Comparison of ENCODE assay signal across 2 cellular contexts in the genomic region with DNA sequence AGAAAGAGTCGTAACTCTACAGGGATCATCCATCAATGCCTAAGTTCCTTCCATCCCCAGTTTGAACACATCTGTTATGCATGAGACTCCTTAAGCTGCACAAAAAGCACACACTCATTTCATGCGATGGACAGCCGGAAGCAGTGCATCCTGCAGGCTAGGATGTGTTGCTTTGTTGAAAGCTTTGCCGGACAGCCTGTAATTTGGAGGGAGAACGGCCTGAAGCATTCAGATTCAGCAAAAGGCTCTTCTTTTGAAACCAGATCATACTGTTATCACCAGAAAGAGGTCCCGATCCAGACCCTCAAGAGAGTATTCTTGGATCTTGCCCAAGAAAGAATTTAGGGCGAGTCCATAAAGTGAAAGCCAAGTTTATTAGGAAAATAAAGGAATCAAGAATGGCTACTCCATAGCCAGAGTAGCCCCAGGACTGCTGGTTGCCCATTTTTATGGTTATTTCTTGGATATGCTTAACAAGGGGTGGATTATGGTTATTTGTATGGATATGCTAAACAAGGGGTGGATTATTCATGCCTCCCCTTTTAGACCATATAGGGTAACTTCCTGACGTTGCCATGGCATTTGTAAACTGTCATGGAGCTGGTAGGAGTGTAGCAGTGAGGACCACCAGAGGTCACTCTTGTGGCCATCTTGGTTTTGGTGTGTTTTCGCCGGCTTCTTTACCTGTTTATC.
TF ChIP-seq lines count a peak whose summit lies in the region.

No MANE protein-coding gene starts in this region.

TF ChIP-seq in GM23338, 12 proteins besides CTCF, POLR2A, EP300 and RAD21:
- no peak for TF ChIP-seq JUNB (IDR thresholded peaks at IDR 0.05; ENCODE audit: unreplicated experiment)
- TF ChIP-seq, protein P1, sequence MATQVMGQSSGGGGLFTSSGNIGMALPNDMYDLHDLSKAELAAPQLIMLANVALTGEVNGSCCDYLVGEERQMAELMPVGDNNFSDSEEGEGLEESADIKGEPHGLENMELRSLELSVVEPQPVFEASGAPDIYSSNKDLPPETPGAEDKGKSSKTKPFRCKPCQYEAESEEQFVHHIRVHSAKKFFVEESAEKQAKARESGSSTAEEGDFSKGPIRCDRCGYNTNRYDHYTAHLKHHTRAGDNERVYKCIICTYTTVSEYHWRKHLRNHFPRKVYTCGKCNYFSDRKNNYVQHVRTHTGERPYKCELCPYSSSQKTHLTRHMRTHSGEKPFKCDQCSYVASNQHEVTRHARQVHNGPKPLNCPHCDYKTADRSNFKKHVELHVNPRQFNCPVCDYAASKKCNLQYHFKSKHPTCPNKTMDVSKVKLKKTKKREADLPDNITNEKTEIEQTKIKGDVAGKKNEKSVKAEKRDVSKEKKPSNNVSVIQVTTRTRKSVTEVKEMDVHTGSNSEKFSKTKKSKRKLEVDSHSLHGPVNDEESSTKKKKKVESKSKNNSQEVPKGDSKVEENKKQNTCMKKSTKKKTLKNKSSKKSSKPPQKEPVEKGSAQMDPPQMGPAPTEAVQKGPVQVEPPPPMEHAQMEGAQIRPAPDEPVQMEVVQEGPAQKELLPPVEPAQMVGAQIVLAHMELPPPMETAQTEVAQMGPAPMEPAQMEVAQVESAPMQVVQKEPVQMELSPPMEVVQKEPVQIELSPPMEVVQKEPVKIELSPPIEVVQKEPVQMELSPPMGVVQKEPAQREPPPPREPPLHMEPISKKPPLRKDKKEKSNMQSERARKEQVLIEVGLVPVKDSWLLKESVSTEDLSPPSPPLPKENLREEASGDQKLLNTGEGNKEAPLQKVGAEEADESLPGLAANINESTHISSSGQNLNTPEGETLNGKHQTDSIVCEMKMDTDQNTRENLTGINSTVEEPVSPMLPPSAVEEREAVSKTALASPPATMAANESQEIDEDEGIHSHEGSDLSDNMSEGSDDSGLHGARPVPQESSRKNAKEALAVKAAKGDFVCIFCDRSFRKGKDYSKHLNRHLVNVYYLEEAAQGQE (IDR thresholded peaks at IDR 0.05; ENCODE audit: unreplicated experiment): no peak
- TF ChIP-seq EZH2phosphoT487 (IDR thresholded peaks at IDR 0.05; ENCODE audit: unreplicated experiment): no peak
- TF ChIP-seq CREB1 (CRISPR knock-in tag; IDR thresholded peaks at IDR 0.05; ENCODE audit: low read depth): peak; percentile 38; the same call in 1 of the 2 replicates
- peak; percentile 28; the same call in 1 of the 2 replicates for TF ChIP-seq NANOG (IDR thresholded peaks at IDR 0.05; ENCODE audit: borderline replicate concordance)
TF ChIP-seq in GM23338: peak in this region for 2.

TF ChIP-seq in H1, 55 proteins besides CTCF, POLR2A, EP300 and RAD21:
- no peak for TF ChIP-seq PHF8 (conservative IDR thresholded peaks at IDR 0.05; ENCODE audit: low read depth, low read length)
- TF ChIP-seq KDM4A (IDR thresholded peaks at IDR 0.05; ENCODE audit: low read depth, low read length, severe bottlenecking): no peak
- TF ChIP-seq, protein P2, sequence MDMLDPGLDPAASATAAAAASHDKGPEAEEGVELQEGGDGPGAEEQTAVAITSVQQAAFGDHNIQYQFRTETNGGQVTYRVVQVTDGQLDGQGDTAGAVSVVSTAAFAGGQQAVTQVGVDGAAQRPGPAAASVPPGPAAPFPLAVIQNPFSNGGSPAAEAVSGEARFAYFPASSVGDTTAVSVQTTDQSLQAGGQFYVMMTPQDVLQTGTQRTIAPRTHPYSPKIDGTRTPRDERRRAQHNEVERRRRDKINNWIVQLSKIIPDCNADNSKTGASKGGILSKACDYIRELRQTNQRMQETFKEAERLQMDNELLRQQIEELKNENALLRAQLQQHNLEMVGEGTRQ (IDR thresholded peaks at IDR 0.05; ENCODE audit: low read length): no peak
- peak; percentile 92 for TF ChIP-seq SRF (IDR thresholded peaks at IDR 0.05; ENCODE audit: low read depth, low read length)
- no peak for TF ChIP-seq BACH1 (IDR thresholded peaks at IDR 0.05; ENCODE audit: low read length)
- TF ChIP-seq RXRA (IDR thresholded peaks at IDR 0.05; ENCODE audit: insufficient read depth, low read depth, low read length): no peak
- no peak for TF ChIP-seq SP4 (IDR thresholded peaks at IDR 0.05; ENCODE audit: low read length)
- TF ChIP-seq, protein P3, sequence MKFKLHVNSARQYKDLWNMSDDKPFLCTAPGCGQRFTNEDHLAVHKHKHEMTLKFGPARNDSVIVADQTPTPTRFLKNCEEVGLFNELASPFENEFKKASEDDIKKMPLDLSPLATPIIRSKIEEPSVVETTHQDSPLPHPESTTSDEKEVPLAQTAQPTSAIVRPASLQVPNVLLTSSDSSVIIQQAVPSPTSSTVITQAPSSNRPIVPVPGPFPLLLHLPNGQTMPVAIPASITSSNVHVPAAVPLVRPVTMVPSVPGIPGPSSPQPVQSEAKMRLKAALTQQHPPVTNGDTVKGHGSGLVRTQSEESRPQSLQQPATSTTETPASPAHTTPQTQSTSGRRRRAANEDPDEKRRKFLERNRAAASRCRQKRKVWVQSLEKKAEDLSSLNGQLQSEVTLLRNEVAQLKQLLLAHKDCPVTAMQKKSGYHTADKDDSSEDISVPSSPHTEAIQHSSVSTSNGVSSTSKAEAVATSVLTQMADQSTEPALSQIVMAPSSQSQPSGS (IDR thresholded peaks at IDR 0.05; ENCODE audit: low read length): 0 out of 2 replicates have a peak, but pooled peaks have one; percentile 16
- TF ChIP-seq SIN3A (conservative IDR thresholded peaks at IDR 0.05 in 1 of 2, IDR thresholded peaks at IDR 0.05 in 1 of 2; ENCODE audit: low read depth in 1 of 2, low read length in 2 of 2): no peak
- no peak for TF ChIP-seq SP2 (IDR thresholded peaks at IDR 0.05; ENCODE audit: low read length)
- TF ChIP-seq TAF1 (IDR thresholded peaks at IDR 0.05; ENCODE audit: low read depth, low read length): 0 out of 2 replicates have a peak, but pooled peaks have one; percentile 10
- TF ChIP-seq, protein P4, sequence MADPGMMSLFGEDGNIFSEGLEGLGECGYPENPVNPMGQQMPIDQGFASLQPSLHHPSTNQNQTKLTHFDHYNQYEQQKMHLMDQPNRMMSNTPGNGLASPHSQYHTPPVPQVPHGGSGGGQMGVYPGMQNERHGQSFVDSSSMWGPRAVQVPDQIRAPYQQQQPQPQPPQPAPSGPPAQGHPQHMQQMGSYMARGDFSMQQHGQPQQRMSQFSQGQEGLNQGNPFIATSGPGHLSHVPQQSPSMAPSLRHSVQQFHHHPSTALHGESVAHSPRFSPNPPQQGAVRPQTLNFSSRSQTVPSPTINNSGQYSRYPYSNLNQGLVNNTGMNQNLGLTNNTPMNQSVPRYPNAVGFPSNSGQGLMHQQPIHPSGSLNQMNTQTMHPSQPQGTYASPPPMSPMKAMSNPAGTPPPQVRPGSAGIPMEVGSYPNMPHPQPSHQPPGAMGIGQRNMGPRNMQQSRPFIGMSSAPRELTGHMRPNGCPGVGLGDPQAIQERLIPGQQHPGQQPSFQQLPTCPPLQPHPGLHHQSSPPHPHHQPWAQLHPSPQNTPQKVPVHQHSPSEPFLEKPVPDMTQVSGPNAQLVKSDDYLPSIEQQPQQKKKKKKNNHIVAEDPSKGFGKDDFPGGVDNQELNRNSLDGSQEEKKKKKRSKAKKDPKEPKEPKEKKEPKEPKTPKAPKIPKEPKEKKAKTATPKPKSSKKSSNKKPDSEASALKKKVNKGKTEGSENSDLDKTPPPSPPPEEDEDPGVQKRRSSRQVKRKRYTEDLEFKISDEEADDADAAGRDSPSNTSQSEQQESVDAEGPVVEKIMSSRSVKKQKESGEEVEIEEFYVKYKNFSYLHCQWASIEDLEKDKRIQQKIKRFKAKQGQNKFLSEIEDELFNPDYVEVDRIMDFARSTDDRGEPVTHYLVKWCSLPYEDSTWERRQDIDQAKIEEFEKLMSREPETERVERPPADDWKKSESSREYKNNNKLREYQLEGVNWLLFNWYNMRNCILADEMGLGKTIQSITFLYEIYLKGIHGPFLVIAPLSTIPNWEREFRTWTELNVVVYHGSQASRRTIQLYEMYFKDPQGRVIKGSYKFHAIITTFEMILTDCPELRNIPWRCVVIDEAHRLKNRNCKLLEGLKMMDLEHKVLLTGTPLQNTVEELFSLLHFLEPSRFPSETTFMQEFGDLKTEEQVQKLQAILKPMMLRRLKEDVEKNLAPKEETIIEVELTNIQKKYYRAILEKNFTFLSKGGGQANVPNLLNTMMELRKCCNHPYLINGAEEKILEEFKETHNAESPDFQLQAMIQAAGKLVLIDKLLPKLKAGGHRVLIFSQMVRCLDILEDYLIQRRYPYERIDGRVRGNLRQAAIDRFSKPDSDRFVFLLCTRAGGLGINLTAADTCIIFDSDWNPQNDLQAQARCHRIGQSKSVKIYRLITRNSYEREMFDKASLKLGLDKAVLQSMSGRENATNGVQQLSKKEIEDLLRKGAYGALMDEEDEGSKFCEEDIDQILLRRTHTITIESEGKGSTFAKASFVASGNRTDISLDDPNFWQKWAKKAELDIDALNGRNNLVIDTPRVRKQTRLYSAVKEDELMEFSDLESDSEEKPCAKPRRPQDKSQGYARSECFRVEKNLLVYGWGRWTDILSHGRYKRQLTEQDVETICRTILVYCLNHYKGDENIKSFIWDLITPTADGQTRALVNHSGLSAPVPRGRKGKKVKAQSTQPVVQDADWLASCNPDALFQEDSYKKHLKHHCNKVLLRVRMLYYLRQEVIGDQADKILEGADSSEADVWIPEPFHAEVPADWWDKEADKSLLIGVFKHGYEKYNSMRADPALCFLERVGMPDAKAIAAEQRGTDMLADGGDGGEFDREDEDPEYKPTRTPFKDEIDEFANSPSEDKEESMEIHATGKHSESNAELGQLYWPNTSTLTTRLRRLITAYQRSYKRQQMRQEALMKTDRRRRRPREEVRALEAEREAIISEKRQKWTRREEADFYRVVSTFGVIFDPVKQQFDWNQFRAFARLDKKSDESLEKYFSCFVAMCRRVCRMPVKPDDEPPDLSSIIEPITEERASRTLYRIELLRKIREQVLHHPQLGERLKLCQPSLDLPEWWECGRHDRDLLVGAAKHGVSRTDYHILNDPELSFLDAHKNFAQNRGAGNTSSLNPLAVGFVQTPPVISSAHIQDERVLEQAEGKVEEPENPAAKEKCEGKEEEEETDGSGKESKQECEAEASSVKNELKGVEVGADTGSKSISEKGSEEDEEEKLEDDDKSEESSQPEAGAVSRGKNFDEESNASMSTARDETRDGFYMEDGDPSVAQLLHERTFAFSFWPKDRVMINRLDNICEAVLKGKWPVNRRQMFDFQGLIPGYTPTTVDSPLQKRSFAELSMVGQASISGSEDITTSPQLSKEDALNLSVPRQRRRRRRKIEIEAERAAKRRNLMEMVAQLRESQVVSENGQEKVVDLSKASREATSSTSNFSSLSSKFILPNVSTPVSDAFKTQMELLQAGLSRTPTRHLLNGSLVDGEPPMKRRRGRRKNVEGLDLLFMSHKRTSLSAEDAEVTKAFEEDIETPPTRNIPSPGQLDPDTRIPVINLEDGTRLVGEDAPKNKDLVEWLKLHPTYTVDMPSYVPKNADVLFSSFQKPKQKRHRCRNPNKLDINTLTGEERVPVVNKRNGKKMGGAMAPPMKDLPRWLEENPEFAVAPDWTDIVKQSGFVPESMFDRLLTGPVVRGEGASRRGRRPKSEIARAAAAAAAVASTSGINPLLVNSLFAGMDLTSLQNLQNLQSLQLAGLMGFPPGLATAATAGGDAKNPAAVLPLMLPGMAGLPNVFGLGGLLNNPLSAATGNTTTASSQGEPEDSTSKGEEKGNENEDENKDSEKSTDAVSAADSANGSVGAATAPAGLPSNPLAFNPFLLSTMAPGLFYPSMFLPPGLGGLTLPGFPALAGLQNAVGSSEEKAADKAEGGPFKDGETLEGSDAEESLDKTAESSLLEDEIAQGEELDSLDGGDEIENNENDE (IDR thresholded peaks at IDR 0.05; ENCODE audit: insufficient replicate concordance, low read length): peak; percentile 40
- no peak for TF ChIP-seq KDM5A (IDR thresholded peaks at IDR 0.05; ENCODE audit: low read length)
- no peak for TF ChIP-seq RBBP5 (IDR thresholded peaks at IDR 0.05; ENCODE audit: borderline replicate concordance, low read depth, low read length)
- TF ChIP-seq CHD2 (IDR thresholded peaks at IDR 0.05; ENCODE audit: low read length): no peak
- no peak for TF ChIP-seq ASH2L (IDR thresholded peaks at IDR 0.05; ENCODE audit: low read length)
- peak; percentile 82; the same call in 1 of the 2 replicates for TF ChIP-seq POU5F1 (IDR thresholded peaks at IDR 0.05; ENCODE audit: low read depth, low read length)
- no peak for TF ChIP-seq CEBPB (IDR thresholded peaks at IDR 0.05; ENCODE audit: low read depth, low read length)
- TF ChIP-seq, protein P5, sequence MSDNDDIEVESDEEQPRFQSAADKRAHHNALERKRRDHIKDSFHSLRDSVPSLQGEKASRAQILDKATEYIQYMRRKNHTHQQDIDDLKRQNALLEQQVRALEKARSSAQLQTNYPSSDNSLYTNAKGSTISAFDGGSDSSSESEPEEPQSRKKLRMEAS (IDR thresholded peaks at IDR 0.05): 0 out of 2 replicates have a peak, but pooled peaks have one; percentile 27
- TF ChIP-seq GABPA (IDR thresholded peaks at IDR 0.05; ENCODE audit: borderline replicate concordance, insufficient read depth, low read length): no peak
- no peak for TF ChIP-seq NANOG (IDR thresholded peaks at IDR 0.05; ENCODE audit: insufficient read depth, low read depth, low read length, poor library complexity, severe bottlenecking)
- TF ChIP-seq, protein P6, sequence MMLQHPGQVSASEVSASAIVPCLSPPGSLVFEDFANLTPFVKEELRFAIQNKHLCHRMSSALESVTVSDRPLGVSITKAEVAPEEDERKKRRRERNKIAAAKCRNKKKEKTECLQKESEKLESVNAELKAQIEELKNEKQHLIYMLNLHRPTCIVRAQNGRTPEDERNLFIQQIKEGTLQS (IDR thresholded peaks at IDR 0.05; ENCODE audit: insufficient read depth, low read depth, low read length): no peak
- TF ChIP-seq SP1 (IDR thresholded peaks at IDR 0.05; ENCODE audit: low read depth, low read length): no peak
- no peak for TF ChIP-seq EGR1 (IDR thresholded peaks at IDR 0.05; ENCODE audit: borderline replicate concordance, low read depth, low read length)
- no peak for TF ChIP-seq FOSL1 (IDR thresholded peaks at IDR 0.05; ENCODE audit: insufficient read depth, low read depth, low read length)
- no peak for TF ChIP-seq JUN (IDR thresholded peaks at IDR 0.05; ENCODE audit: low read depth, low read length)
- TF ChIP-seq TEAD4 (IDR thresholded peaks at IDR 0.05; ENCODE audit: low read depth, low read length): no peak
- no peak for TF ChIP-seq ZNF274 (IDR thresholded peaks at IDR 0.05; ENCODE audit: borderline replicate concordance, extremely low read depth, low read length)
- TF ChIP-seq, protein P7, sequence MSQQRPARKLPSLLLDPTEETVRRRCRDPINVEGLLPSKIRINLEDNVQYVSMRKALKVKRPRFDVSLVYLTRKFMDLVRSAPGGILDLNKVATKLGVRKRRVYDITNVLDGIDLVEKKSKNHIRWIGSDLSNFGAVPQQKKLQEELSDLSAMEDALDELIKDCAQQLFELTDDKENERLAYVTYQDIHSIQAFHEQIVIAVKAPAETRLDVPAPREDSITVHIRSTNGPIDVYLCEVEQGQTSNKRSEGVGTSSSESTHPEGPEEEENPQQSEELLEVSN (IDR thresholded peaks at IDR 0.05): peak; percentile 77
- peak in 1 of 2 experiments; percentile 82; a peak in 1 of 4 replicates for TF ChIP-seq HDAC2 (IDR thresholded peaks at IDR 0.05; ENCODE audit: borderline replicate concordance in 1 of 2, low read depth in 2 of 2, low read length in 2 of 2)
- no peak for TF ChIP-seq RFX5 (IDR thresholded peaks at IDR 0.05; ENCODE audit: borderline replicate concordance, low read depth, low read length)
- no peak for TF ChIP-seq SUZ12 (IDR thresholded peaks at IDR 0.05; ENCODE audit: low read length)
- TF ChIP-seq JUND (IDR thresholded peaks at IDR 0.05; ENCODE audit: low read length): no peak
- no peak for TF ChIP-seq CHD1 (IDR thresholded peaks at IDR 0.05; ENCODE audit: low read depth, low read length)
- TF ChIP-seq BRCA1 (IDR thresholded peaks at IDR 0.05; ENCODE audit: low read depth, low read length): no peak
- TF ChIP-seq YY1 (IDR thresholded peaks at IDR 0.05; ENCODE audit: low read depth, low read length): peak; percentile 91
TF ChIP-seq in H1: peak in this region for 9.
